Comparison of ENCODE assay signal across 15 cellular contexts in genomic region chr6:28734443-28734959, GRCh38.
DNase-seq lines count a peak whose midpoint lies in the region; ATAC-seq and TF ChIP-seq lines count a peak whose summit lies in the region.
"Had no signal": no experiment of that assay in that cellular context is flagged by ENCODE, and none has a peak within 500 bp of the region (broad histone marks: within the 10 kb centered on the region; RNA-seq: fewer than 3 reads in every experiment).

No MANE protein-coding gene starts in this region.

- peak overlapping the region; percentile 56 to 66 for H3K4me3 ChIP-seq in Panc1 (ENCODE audit: low read depth in 2 of 2, low read length in 2 of 2)
- H3K4me3 ChIP-seq in esophagus muscularis mucosa, result no peak overlapping the region
- H3K4me3 ChIP-seq in skeletal muscle satellite cell (ENCODE audit: low read length), result no peak overlapping the region
- H3K4me3 ChIP-seq: GM12878 had no signal

- in situ Hi-C loops in Panc1 (cut with HindIII; ENCODE audit: low pct_unique_long_range_greater_than_20kb, low sequenced_read_pairs), result loop anchor here (5.0 kb wide), 1 partner anchor 37 kb away; no protein-coding TSS in a partner anchor

- no peak for ATAC-seq in Panc1
- ATAC-seq: GM12878, HepG2 had no signal

- no TSS peak for BruUV-seq in Panc1 (replicated peaks; lab: Mats Ljungman, UMichigan)

- no peak for TF ChIP-seq POLR2A in esophagus muscularis mucosa (IDR thresholded peaks at IDR 0.05; ENCODE audit: low read depth)

- H3K4me3 Mint-ChIP-seq in activated CD4-positive, alpha-beta T cell treated with anti-CD3 and anti-CD28 coated beads, Interleukin-2, amount 10 ng/mL, durations not matched to agents 7 days and 5 days, result no peak overlapping the region
- no peak overlapping the region for H3K4me3 Mint-ChIP-seq in activated CD4-positive, alpha-beta T cell treated with anti-CD3 and anti-CD28 coated beads, Interleukin-2, amount 10 ng/mL, durations not matched to agents 24 days and 14 days
- H3K4me3 Mint-ChIP-seq in activated CD4-positive, alpha-beta memory T cell treated with anti-CD3 and anti-CD28 coated beads for 36 hours, result no peak overlapping the region

- no peak for DNase-seq in activated CD4-positive, alpha-beta T cell treated with anti-CD3 and anti-CD28 coated beads, Interleukin-2, amount 10 ng/mL, durations not matched to agents 7 days and 5 days
- DNase-seq in activated CD4-positive, alpha-beta T cell treated with anti-CD3 and anti-CD28 coated beads, Interleukin-2, amount 10 ng/mL, durations not matched to agents 24 days and 14 days, result no peak
- no peak for DNase-seq in Panc1 (ENCODE audit: low read depth, low spot score)
- DNase-seq in esophagus muscularis mucosa (ENCODE audit: extremely low spot score), result peak; percentile 31
- no peak for DNase-seq in NCI-H1436 treated with DMSO at 0.1 percent for 48 hours (lab: John Stamatoyannopoulos, UW)
- DNase-seq in activated CD4-positive, alpha-beta memory T cell treated with anti-CD3 and anti-CD28 coated beads for 36 hours, result no peak
- no peak for DNase-seq in activated effector memory CD4-positive, alpha-beta T cell treated with Interleukin-2 at 50 U/mL for 16 hours
- DNase-seq: GDM1, Karpas-422, NCI-H1930, SIG-M5 had no signal

- POLR2A ChIA-PET in activated CD4-positive, alpha-beta T cell treated with anti-CD3 and anti-CD28 coated beads, Interleukin-2, amount 10 ng/mL, durations not matched to agents 7 days and 5 days (lab: Charles Lee), result no interaction called here
- POLR2A ChIA-PET in Panc1 (lab: Charles Lee), result no interaction called here
- POLR2A ChIA-PET in activated CD4-positive, alpha-beta memory T cell treated with anti-CD3 and anti-CD28 coated beads for 36 hours (lab: Charles Lee), result no interaction called here

- H3K9me3 Mint-ChIP-seq in activated CD4-positive, alpha-beta T cell treated with anti-CD3 and anti-CD28 coated beads, Interleukin-2, amount 10 ng/mL, durations not matched to agents 7 days and 5 days, result peaks cover 26% of the 10 kb centered on the region
- H3K9me3 Mint-ChIP-seq in activated CD4-positive, alpha-beta T cell treated with anti-CD3 and anti-CD28 coated beads, Interleukin-2, amount 10 ng/mL, durations not matched to agents 24 days and 14 days, result peaks cover 48% of the 10 kb centered on the region
- H3K9me3 Mint-ChIP-seq in activated CD4-positive, alpha-beta memory T cell treated with anti-CD3 and anti-CD28 coated beads for 36 hours, result peaks cover 26% of the 10 kb centered on the region

- TF ChIP-seq CTCF in Panc1 (IDR thresholded peaks at IDR 0.05), result no peak
- no peak for TF ChIP-seq CTCF in esophagus muscularis mucosa (IDR thresholded peaks at IDR 0.05)

- no peak overlapping the region for H3K9ac ChIP-seq in skeletal muscle satellite cell (ENCODE audit: low read depth, low read length)

- H3K9me3 ChIP-seq in Panc1 (ENCODE audit: control insufficient read depth, insufficient read depth, low read depth, low read length), result no peaks in the 10 kb centered on the region
- H3K9me3 ChIP-seq in esophagus muscularis mucosa, result peaks cover 0 to 29% (median 4%) of the 10 kb centered on the region in 4 donors
- H3K9me3 ChIP-seq in skeletal muscle satellite cell (replicated peaks; ENCODE audit: low read length), result no peaks in the 10 kb centered on the region

- no peak for TF ChIP-seq EP300 in esophagus muscularis mucosa (IDR thresholded peaks at IDR 0.05)

- 39% methylated on average over 15 of the region's 15 CpGs for WGBS in esophagus muscularis mucosa

- H3K27me3 ChIP-seq in Panc1 (ENCODE audit: control insufficient read depth, insufficient read depth, low read length), result 0 out of 2 replicates have a peak, but pooled peaks cover 2% of the 10 kb centered on the region
- peaks cover 0 to 97% (median 22%) of the 10 kb centered on the region in 4 donors for H3K27me3 ChIP-seq in esophagus muscularis mucosa
- H3K27me3 ChIP-seq in skeletal muscle satellite cell (ENCODE audit: control insufficient read depth, insufficient read depth, low read length), result peaks cover 69% of the 10 kb centered on the region

- H3K27ac Mint-ChIP-seq in activated CD4-positive, alpha-beta T cell treated with anti-CD3 and anti-CD28 coated beads, Interleukin-2, amount 10 ng/mL, durations not matched to agents 7 days and 5 days, result peak overlapping the region; percentile 9
- no peak overlapping the region for H3K27ac Mint-ChIP-seq in activated CD4-positive, alpha-beta T cell treated with anti-CD3 and anti-CD28 coated beads, Interleukin-2, amount 10 ng/mL, durations not matched to agents 24 days and 14 days
- no peak overlapping the region for H3K27ac Mint-ChIP-seq in activated CD4-positive, alpha-beta memory T cell treated with anti-CD3 and anti-CD28 coated beads for 36 hours

- intact Hi-C loops in activated CD4-positive, alpha-beta T cell treated with anti-CD3 and anti-CD28 coated beads, Interleukin-2, amount 10 ng/mL, durations not matched to agents 24 days and 14 days (cut with micrococcal nuclease), result loop anchor here (2.0 kb wide), 1 partner anchor 32 kb away; no protein-coding TSS in a partner anchor
- intact Hi-C loops in Panc1 (cut with micrococcal nuclease; ENCODE audit: unreplicated experiment) (no loop called here), esophagus muscularis mucosa (cut with DNase I) (no loop called here)
- intact Hi-C loops in activated CD4-positive, alpha-beta memory T cell treated with anti-CD3 and anti-CD28 coated beads for 36 hours (cut with micrococcal nuclease), result no loop called here

- peaks cover 24% of the 10 kb centered on the region for H3K4me1 Mint-ChIP-seq in activated CD4-positive, alpha-beta T cell treated with anti-CD3 and anti-CD28 coated beads, Interleukin-2, amount 10 ng/mL, durations not matched to agents 7 days and 5 days
- peaks cover 9% of the 10 kb centered on the region for H3K4me1 Mint-ChIP-seq in activated CD4-positive, alpha-beta T cell treated with anti-CD3 and anti-CD28 coated beads, Interleukin-2, amount 10 ng/mL, durations not matched to agents 24 days and 14 days
- peaks cover 2% of the 10 kb centered on the region for H3K4me1 Mint-ChIP-seq in activated CD4-positive, alpha-beta memory T cell treated with anti-CD3 and anti-CD28 coated beads for 36 hours (ENCODE audit: low read depth)

- peaks cover 5% of the 10 kb centered on the region for H3K36me3 Mint-ChIP-seq in activated CD4-positive, alpha-beta T cell treated with anti-CD3 and anti-CD28 coated beads, Interleukin-2, amount 10 ng/mL, durations not matched to agents 7 days and 5 days (ENCODE audit: low read depth)
- H3K36me3 Mint-ChIP-seq in activated CD4-positive, alpha-beta T cell treated with anti-CD3 and anti-CD28 coated beads, Interleukin-2, amount 10 ng/mL, durations not matched to agents 24 days and 14 days (ENCODE audit: low read depth), result peaks cover 12% of the 10 kb centered on the region
- peaks cover 43% of the 10 kb centered on the region for H3K36me3 Mint-ChIP-seq in activated CD4-positive, alpha-beta memory T cell treated with anti-CD3 and anti-CD28 coated beads for 36 hours

- CTCF ChIA-PET in activated CD4-positive, alpha-beta T cell treated with anti-CD3 and anti-CD28 coated beads, Interleukin-2, amount 10 ng/mL, durations not matched to agents 7 days and 5 days (lab: Charles Lee), result interaction anchor here (1.0 kb wide), 1 partner anchor 43 kb away, joined by 4 read pairs; no protein-coding TSS in a partner anchor
- CTCF ChIA-PET in Panc1 (lab: Charles Lee), result no interaction called here
- CTCF ChIA-PET in activated CD4-positive, alpha-beta memory T cell treated with anti-CD3 and anti-CD28 coated beads for 36 hours (lab: Charles Lee), result interaction anchor here (0.8 kb wide), 1 partner anchor 61 kb away, joined by 4 read pairs; no protein-coding TSS in a partner anchor

- H3K27ac ChIP-seq in Panc1 (ENCODE audit: low read length) (no peak overlapping the region), esophagus muscularis mucosa (replicated peaks in 1 of 4) (no peak overlapping the region)
- H3K27ac ChIP-seq: C4-2B had no signal

- H3K4me2 ChIP-seq in skeletal muscle satellite cell (ENCODE audit: low read length), result peak overlapping the region; percentile 22

- H3K4me1 ChIP-seq in Panc1 (ENCODE audit: control insufficient read depth, insufficient read depth, low read length) (peaks cover 8% of the 10 kb centered on the region; the same call in 1 of the 2 replicates), esophagus muscularis mucosa (peaks cover 0 to 3% (median under 1%) of the 10 kb centered on the region in 4 donors), skeletal muscle satellite cell (ENCODE audit: control insufficient read depth, insufficient read depth, low read length) (no peaks in the 10 kb centered on the region)

- peaks cover 85% of the 10 kb centered on the region for H3K27me3 Mint-ChIP-seq in activated CD4-positive, alpha-beta T cell treated with anti-CD3 and anti-CD28 coated beads, Interleukin-2, amount 10 ng/mL, durations not matched to agents 7 days and 5 days
- peaks cover 81% of the 10 kb centered on the region for H3K27me3 Mint-ChIP-seq in activated CD4-positive, alpha-beta T cell treated with anti-CD3 and anti-CD28 coated beads, Interleukin-2, amount 10 ng/mL, durations not matched to agents 24 days and 14 days
- peaks cover 85% of the 10 kb centered on the region for H3K27me3 Mint-ChIP-seq in activated CD4-positive, alpha-beta memory T cell treated with anti-CD3 and anti-CD28 coated beads for 36 hours

- no peaks in the 10 kb centered on the region for H3K36me3 ChIP-seq in Panc1 (ENCODE audit: control insufficient read depth, insufficient read depth, low read length)
- H3K36me3 ChIP-seq in esophagus muscularis mucosa, result no peaks in the 10 kb centered on the region
- no peaks in the 10 kb centered on the region for H3K36me3 ChIP-seq in skeletal muscle satellite cell (ENCODE audit: insufficient read depth, low read length)

Comparison
In these comparisons a context has a peak if more than half of its experiments do, and no peak if none do; other contexts are left out.
1. H3K4me3 ChIP-seq: peak in Panc1 (2 of 2); none in esophagus muscularis mucosa (0 of 4) and skeletal muscle satellite cell (single experiment).